In the genomic region with DNA sequence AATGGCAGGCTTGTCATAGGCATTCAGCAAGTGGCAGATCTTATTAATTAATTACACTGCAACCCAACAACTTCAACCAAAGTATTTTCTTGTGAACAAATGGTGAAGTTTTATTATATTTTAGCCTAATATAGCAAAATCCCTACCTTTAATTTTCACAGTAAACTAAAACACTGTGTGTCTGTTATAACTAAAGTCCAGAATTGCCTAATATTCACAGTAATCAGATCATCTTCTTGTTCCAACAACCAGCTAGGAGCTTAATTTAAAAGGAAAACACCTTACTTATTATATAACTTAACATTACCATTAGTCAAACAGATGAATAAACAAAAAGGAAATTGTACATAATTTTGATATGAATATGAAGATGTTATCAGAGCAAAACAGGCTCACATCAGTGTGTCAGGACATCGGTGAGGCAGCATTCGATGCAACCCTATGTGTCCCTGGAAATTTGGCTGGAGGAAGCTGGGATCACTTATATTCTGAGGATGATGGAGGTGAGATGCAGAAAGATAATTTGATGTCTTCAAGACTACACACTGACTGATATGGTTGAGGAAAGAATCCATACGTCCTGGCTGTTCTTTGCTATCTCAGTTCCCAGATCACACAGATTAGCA, we compare ENCODE assay signal across 13 cellular contexts.
"Had no signal": no experiment of that assay in that cellular context is flagged by ENCODE, and none has a peak within 500 bp of the region (broad histone marks: within the 10 kb centered on the region; RNA-seq: fewer than 3 reads in every experiment).

No MANE protein-coding gene starts in this region.

- H3K27me3 Mint-ChIP-seq: activated naive CD8-positive, alpha-beta T cell treated with anti-CD3 and anti-CD28 coated beads, Interleukin-2, amount 10 ng/mL, durations not matched to agents 7 days and 5 days had no signal

- H3K4me1 Mint-ChIP-seq: activated CD4-positive, alpha-beta memory T cell treated with anti-CD3 and anti-CD28 coated beads, Interleukin-2, amount 10 ng/mL, durations not matched to agents 7 days and 5 days; activated naive CD8-positive, alpha-beta T cell treated with anti-CD3 and anti-CD28 coated beads, Interleukin-2, amount 10 ng/mL, durations not matched to agents 7 days and 5 days; T-cell had no signal

- H3K9me3 Mint-ChIP-seq: activated CD4-positive, alpha-beta memory T cell treated with anti-CD3 and anti-CD28 coated beads, Interleukin-2, amount 10 ng/mL, durations not matched to agents 7 days and 5 days; activated naive CD8-positive, alpha-beta T cell treated with anti-CD3 and anti-CD28 coated beads, Interleukin-2, amount 10 ng/mL, durations not matched to agents 7 days and 5 days; T-cell had no signal

- DNase-seq: activated CD4-positive, alpha-beta memory T cell treated with anti-CD3 and anti-CD28 coated beads, Interleukin-2, amount 10 ng/mL, durations not matched to agents 7 days and 5 days; activated gamma-delta T cell treated with Interleukin-2 at 50 U/mL for 16 hours; activated naive CD8-positive, alpha-beta T cell treated with anti-CD3 and anti-CD28 coated beads, Interleukin-2, amount 10 ng/mL, durations not matched to agents 7 days and 5 days; activated T-cell treated with anti-CD3 and anti-CD28 coated beads, Interleukin-2, amount 50 U/mL, for 48 hours; central memory CD4-positive, alpha-beta T cell; effector memory CD4-positive, alpha-beta T cell; hippocampal formation; left colon; stomach; T-cell; T1000 had no signal

- H3K27ac Mint-ChIP-seq: activated CD4-positive, alpha-beta memory T cell treated with anti-CD3 and anti-CD28 coated beads, Interleukin-2, amount 10 ng/mL, durations not matched to agents 7 days and 5 days; activated naive CD8-positive, alpha-beta T cell treated with anti-CD3 and anti-CD28 coated beads, Interleukin-2, amount 10 ng/mL, durations not matched to agents 7 days and 5 days; T-cell had no signal

- H3K27me3 ChIP-seq: stomach had no signal

- H3K36me3 Mint-ChIP-seq: activated naive CD8-positive, alpha-beta T cell treated with anti-CD3 and anti-CD28 coated beads, Interleukin-2, amount 10 ng/mL, durations not matched to agents 7 days and 5 days; T-cell had no signal

- H3K36me3 ChIP-seq: stomach, thoracic aorta had no signal

- H3K9me3 ChIP-seq: stomach, thoracic aorta had no signal

- ATAC-seq: left colon, T-cell had no signal

- H3K27ac ChIP-seq: skin epidermis, stomach, thoracic aorta had no signal

- H3K4me3 ChIP-seq: skin epidermis, stomach, thoracic aorta had no signal

- H3K4me3 Mint-ChIP-seq: activated CD4-positive, alpha-beta memory T cell treated with anti-CD3 and anti-CD28 coated beads, Interleukin-2, amount 10 ng/mL, durations not matched to agents 7 days and 5 days; activated naive CD8-positive, alpha-beta T cell treated with anti-CD3 and anti-CD28 coated beads, Interleukin-2, amount 10 ng/mL, durations not matched to agents 7 days and 5 days; T-cell had no signal
